In genomic region chr1:1430114-1430982, GRCh38 we compare ENCODE assay signal across 1 cellular context.
TF ChIP-seq lines count a peak whose summit lies in the region.

No MANE protein-coding gene starts in this region.

TF ChIP-seq in HepG2, 621 proteins besides CTCF, POLR2A, EP300 and RAD21 (continued from another document):
- TF ChIP-seq HNF1A (IDR thresholded peaks at IDR 0.05; ENCODE audit: low read depth) = 0 out of 2 replicates have a peak, but pooled peaks have one; percentile 14
- TF ChIP-seq HNF1A (CRISPR knock-in tag; IDR thresholded peaks at IDR 0.05; ENCODE audit: borderline replicate concordance) = 0 out of 2 replicates have a peak, but pooled peaks have one; percentile 17
- no peak for TF ChIP-seq CBFB (CRISPR knock-in tag; IDR thresholded peaks at IDR 0.05)
- TF ChIP-seq ZNF562 (CRISPR knock-in tag; IDR thresholded peaks at IDR 0.05; ENCODE audit: borderline replicate concordance) = no peak
- peak; percentile 20; the same call in 1 of the 2 replicates for TF ChIP-seq MEIS2 (CRISPR knock-in tag; IDR thresholded peaks at IDR 0.05)
- peak; percentile 31 for TF ChIP-seq HNRNPK (IDR thresholded peaks at IDR 0.05; ENCODE audit: low read depth, low read length, poor library complexity, severe bottlenecking)
- TF ChIP-seq HOXA5 (CRISPR knock-in tag; IDR thresholded peaks at IDR 0.05) = 0 out of 2 replicates have a peak, but pooled peaks have one; percentile 18
- peak; percentile 63 for TF ChIP-seq ZNF281 (CRISPR knock-in tag; IDR thresholded peaks at IDR 0.05; ENCODE audit: borderline replicate concordance)
- no peak for TF ChIP-seq CENPX (CRISPR knock-in tag; IDR thresholded peaks at IDR 0.05)
